ENCODE assay signal across 3 cellular contexts in the genomic region with DNA sequence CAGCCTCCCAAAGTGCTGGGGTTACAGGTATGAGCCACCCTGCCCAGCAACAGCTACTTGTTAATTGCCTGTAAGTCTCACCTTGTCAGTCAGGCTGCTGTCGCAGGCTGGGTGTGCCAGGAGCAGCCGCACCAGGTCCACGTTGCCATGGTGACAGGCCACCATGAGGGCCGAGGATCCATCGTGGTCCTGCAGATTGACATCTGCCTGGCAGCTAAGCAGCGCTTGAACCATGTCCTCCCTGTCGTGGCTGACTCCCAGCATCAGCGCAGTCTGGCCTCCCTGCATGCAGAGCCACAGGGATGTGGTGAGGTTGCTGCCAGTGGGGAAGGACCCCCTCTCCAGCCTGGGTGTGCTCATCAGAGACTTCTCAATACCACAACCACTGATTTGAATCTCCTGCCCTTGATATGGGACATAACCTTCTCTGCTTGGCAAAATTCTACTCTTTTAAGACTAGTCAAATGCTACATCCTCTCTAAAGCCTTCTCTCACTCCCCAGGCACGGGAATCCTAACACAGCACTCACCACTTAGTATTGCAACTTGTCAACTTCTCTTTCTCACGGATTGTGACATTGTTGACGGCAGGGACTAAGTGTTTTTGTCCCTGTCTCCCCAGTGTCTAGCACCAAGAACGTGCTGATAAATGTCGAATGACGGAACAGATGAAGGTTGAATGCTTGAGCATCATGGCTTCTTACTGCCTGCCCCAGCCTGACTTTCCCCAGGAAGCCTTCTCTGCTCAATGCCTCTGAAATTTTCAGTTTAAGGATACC.
TF ChIP-seq lines count a peak whose summit lies in the region.

No MANE protein-coding gene starts in this region.

TF ChIP-seq in HEK293, 187 proteins besides CTCF, POLR2A, EP300 and RAD21 (continued from another document):
- TF ChIP-seq ZNF211 (tag by site-specific recombination; IDR thresholded peaks at IDR 0.05; ENCODE audit: low read depth) (no peak), ZNF324 (tag by site-specific recombination; IDR thresholded peaks at IDR 0.05) (no peak), YY2 (tag by site-specific recombination; IDR thresholded peaks at IDR 0.05) (no peak), YY1 (tag by site-specific recombination; IDR thresholded peaks at IDR 0.05) (no peak), ZNF76 (tag by site-specific recombination; IDR thresholded peaks at IDR 0.05; ENCODE audit: borderline replicate concordance, low read depth) (no peak), ZNF239 (tag by site-specific recombination; IDR thresholded peaks at IDR 0.05) (no peak), ZNF114 (tag by site-specific recombination; IDR thresholded peaks at IDR 0.05) (no peak), ZNF24 (tag by site-specific recombination; IDR thresholded peaks at IDR 0.05) (no peak), ZFP37 (tag by site-specific recombination; IDR thresholded peaks at IDR 0.05) (no peak), ZNF266 (tag by site-specific recombination; IDR thresholded peaks at IDR 0.05; ENCODE audit: low read depth) (no peak), BCL11B (tag by site-specific recombination; IDR thresholded peaks at IDR 0.05; ENCODE audit: low read depth) (no peak), ZNF175 (tag by site-specific recombination; IDR thresholded peaks at IDR 0.05) (no peak), SCRT2 (tag by site-specific recombination; IDR thresholded peaks at IDR 0.05) (peak; percentile 63), ZNF549 (tag by site-specific recombination; IDR thresholded peaks at IDR 0.05) (no peak)
- TF ChIP-seq, protein P1, sequence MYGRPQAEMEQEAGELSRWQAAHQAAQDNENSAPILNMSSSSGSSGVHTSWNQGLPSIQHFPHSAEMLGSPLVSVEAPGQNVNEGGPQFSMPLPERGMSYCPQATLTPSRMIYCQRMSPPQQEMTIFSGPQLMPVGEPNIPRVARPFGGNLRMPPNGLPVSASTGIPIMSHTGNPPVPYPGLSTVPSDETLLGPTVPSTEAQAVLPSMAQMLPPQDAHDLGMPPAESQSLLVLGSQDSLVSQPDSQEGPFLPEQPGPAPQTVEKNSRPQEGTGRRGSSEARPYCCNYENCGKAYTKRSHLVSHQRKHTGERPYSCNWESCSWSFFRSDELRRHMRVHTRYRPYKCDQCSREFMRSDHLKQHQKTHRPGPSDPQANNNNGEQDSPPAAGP (tag by site-specific recombination; IDR thresholded peaks at IDR 0.05), result no peak

TF ChIP-seq in WTC11, 78 proteins besides CTCF, POLR2A, EP300 and RAD21 (continues in another document):
- TF ChIP-seq, protein P2, sequence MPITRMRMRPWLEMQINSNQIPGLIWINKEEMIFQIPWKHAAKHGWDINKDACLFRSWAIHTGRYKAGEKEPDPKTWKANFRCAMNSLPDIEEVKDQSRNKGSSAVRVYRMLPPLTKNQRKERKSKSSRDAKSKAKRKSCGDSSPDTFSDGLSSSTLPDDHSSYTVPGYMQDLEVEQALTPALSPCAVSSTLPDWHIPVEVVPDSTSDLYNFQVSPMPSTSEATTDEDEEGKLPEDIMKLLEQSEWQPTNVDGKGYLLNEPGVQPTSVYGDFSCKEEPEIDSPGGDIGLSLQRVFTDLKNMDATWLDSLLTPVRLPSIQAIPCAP (CRISPR knock-in tag; IDR thresholded peaks at IDR 0.05), result no peak
- TF ChIP-seq CREB1 (CRISPR knock-in tag; IDR thresholded peaks at IDR 0.05), result no peak
- TF ChIP-seq, protein P3, sequence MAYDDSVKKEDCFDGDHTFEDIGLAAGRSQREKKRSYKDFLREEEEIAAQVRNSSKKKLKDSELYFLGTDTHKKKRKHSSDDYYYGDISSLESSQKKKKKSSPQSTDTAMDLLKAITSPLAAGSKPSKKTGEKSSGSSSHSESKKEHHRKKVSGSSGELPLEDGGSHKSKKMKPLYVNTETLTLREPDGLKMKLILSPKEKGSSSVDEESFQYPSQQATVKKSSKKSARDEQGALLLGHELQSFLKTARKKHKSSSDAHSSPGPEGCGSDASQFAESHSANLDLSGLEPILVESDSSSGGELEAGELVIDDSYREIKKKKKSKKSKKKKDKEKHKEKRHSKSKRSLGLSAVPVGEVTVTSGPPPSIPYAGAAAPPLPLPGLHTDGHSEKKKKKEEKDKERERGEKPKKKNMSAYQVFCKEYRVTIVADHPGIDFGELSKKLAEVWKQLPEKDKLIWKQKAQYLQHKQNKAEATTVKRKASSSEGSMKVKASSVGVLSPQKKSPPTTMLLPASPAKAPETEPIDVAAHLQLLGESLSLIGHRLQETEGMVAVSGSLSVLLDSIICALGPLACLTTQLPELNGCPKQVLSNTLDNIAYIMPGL (CRISPR knock-in tag; IDR thresholded peaks at IDR 0.05), result no peak
- TF ChIP-seq, protein P4, sequence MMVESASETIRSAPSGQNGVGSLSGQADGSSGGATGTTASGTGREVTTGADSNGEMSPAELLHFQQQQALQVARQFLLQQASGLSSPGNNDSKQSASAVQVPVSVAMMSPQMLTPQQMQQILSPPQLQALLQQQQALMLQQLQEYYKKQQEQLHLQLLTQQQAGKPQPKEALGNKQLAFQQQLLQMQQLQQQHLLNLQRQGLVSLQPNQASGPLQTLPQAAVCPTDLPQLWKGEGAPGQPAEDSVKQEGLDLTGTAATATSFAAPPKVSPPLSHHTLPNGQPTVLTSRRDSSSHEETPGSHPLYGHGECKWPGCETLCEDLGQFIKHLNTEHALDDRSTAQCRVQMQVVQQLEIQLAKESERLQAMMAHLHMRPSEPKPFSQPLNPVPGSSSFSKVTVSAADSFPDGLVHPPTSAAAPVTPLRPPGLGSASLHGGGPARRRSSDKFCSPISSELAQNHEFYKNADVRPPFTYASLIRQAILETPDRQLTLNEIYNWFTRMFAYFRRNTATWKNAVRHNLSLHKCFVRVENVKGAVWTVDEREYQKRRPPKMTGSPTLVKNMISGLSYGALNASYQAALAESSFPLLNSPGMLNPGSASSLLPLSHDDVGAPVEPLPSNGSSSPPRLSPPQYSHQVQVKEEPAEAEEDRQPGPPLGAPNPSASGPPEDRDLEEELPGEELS (CRISPR knock-in tag; IDR thresholded peaks at IDR 0.05), result no peak
- no peak for TF ChIP-seq RORB (CRISPR knock-in tag; IDR thresholded peaks at IDR 0.05)
- TF ChIP-seq, protein P5, sequence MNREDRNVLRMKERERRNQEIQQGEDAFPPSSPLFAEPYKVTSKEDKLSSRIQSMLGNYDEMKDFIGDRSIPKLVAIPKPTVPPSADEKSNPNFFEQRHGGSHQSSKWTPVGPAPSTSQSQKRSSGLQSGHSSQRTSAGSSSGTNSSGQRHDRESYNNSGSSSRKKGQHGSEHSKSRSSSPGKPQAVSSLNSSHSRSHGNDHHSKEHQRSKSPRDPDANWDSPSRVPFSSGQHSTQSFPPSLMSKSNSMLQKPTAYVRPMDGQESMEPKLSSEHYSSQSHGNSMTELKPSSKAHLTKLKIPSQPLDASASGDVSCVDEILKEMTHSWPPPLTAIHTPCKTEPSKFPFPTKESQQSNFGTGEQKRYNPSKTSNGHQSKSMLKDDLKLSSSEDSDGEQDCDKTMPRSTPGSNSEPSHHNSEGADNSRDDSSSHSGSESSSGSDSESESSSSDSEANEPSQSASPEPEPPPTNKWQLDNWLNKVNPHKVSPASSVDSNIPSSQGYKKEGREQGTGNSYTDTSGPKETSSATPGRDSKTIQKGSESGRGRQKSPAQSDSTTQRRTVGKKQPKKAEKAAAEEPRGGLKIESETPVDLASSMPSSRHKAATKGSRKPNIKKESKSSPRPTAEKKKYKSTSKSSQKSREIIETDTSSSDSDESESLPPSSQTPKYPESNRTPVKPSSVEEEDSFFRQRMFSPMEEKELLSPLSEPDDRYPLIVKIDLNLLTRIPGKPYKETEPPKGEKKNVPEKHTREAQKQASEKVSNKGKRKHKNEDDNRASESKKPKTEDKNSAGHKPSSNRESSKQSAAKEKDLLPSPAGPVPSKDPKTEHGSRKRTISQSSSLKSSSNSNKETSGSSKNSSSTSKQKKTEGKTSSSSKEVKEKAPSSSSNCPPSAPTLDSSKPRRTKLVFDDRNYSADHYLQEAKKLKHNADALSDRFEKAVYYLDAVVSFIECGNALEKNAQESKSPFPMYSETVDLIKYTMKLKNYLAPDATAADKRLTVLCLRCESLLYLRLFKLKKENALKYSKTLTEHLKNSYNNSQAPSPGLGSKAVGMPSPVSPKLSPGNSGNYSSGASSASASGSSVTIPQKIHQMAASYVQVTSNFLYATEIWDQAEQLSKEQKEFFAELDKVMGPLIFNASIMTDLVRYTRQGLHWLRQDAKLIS (CRISPR knock-in tag; IDR thresholded peaks at IDR 0.05; ENCODE audit: borderline replicate concordance), result no peak
- TF ChIP-seq CBFB (CRISPR knock-in tag; IDR thresholded peaks at IDR 0.05; ENCODE audit: low read depth), result no peak
- no peak for TF ChIP-seq TEAD4 (CRISPR knock-in tag; IDR thresholded peaks at IDR 0.05)
- TF ChIP-seq, protein P6, sequence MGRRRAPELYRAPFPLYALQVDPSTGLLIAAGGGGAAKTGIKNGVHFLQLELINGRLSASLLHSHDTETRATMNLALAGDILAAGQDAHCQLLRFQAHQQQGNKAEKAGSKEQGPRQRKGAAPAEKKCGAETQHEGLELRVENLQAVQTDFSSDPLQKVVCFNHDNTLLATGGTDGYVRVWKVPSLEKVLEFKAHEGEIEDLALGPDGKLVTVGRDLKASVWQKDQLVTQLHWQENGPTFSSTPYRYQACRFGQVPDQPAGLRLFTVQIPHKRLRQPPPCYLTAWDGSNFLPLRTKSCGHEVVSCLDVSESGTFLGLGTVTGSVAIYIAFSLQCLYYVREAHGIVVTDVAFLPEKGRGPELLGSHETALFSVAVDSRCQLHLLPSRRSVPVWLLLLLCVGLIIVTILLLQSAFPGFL (CRISPR knock-in tag; IDR thresholded peaks at IDR 0.05; ENCODE audit: borderline replicate concordance), result no peak
- TF ChIP-seq ETV6 (CRISPR knock-in tag; IDR thresholded peaks at IDR 0.05), result no peak

TF ChIP-seq in neural cell, 6 proteins besides CTCF, POLR2A, EP300 and RAD21 (continued from another document):
- TF ChIP-seq, protein P7, sequence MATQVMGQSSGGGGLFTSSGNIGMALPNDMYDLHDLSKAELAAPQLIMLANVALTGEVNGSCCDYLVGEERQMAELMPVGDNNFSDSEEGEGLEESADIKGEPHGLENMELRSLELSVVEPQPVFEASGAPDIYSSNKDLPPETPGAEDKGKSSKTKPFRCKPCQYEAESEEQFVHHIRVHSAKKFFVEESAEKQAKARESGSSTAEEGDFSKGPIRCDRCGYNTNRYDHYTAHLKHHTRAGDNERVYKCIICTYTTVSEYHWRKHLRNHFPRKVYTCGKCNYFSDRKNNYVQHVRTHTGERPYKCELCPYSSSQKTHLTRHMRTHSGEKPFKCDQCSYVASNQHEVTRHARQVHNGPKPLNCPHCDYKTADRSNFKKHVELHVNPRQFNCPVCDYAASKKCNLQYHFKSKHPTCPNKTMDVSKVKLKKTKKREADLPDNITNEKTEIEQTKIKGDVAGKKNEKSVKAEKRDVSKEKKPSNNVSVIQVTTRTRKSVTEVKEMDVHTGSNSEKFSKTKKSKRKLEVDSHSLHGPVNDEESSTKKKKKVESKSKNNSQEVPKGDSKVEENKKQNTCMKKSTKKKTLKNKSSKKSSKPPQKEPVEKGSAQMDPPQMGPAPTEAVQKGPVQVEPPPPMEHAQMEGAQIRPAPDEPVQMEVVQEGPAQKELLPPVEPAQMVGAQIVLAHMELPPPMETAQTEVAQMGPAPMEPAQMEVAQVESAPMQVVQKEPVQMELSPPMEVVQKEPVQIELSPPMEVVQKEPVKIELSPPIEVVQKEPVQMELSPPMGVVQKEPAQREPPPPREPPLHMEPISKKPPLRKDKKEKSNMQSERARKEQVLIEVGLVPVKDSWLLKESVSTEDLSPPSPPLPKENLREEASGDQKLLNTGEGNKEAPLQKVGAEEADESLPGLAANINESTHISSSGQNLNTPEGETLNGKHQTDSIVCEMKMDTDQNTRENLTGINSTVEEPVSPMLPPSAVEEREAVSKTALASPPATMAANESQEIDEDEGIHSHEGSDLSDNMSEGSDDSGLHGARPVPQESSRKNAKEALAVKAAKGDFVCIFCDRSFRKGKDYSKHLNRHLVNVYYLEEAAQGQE (IDR thresholded peaks at IDR 0.05; ENCODE audit: borderline replicate concordance), result no peak
- TF ChIP-seq SMC3 (conservative IDR thresholded peaks at IDR 0.05; ENCODE audit: poor library complexity), result no peak
- TF ChIP-seq MXI1 (conservative IDR thresholded peaks at IDR 0.05; ENCODE audit: poor library complexity, severe bottlenecking), result peak; percentile 13
- peak; percentile 58 for TF ChIP-seq POLR2AphosphoS5 (IDR thresholded peaks at IDR 0.05)
- TF ChIP-seq TAF1 (IDR thresholded peaks at IDR 0.05; ENCODE audit: low read depth), result no peak
